In the genomic region with DNA sequence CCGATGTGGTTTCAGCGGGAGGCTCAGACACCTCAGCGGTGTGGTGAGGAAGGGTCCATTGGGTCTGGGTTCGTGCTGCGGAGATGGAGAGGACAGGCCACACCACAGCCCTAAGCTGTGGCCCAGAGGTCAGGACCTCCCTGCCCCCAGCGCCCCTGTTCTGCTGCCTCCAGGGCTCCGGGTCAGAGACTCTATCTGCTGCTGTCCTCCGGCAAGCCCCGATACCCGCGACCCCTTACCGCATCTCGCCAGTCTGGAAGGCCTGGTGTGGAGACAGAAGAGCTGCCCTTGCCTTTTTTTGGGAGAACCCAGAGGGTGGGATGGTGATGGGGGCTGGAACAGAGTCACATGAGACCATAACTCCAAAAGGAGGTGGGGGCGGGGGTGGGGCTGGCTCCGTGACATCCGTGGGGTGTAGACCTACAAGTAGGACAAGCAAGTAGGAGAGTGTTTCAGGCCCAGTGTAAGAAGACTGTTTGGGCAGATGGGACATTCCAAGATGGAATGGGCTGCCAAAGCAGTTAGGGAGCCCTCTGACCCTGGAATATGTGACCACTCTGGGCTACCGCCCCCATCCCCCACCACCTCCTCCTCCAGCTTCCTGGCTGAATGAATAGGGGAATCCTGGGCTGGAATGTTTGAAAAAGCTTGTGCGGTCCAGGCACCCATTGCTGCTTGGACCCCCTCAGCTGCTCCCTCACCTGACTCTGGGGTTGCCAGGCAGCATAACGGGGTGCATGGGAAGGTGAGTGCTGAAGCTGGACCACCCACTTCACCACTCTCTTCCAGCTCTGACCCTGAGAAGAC, we compare ENCODE assay signal across 7 cellular contexts. TPM values are rescaled to one million over a fixed set of nuclear protein-coding genes. Genes with fewer than 3 reads are reported as not detected.
DNase-seq lines count a peak whose midpoint lies in the region; ATAC-seq and TF ChIP-seq lines count a peak whose summit lies in the region.

No MANE protein-coding gene starts in this region.

- TF ChIP-seq CTCF in kidney epithelial cell (IDR thresholded peaks at IDR 0.05; ENCODE audit: insufficient read depth, low read length, poor library complexity, severe bottlenecking) = no peak
- no peak for TF ChIP-seq CTCF in testis (IDR thresholded peaks at IDR 0.05)

- no peaks in the 10 kb centered on the region for H3K9me3 ChIP-seq in HUES64 (ENCODE audit: insufficient read depth, low read depth, low read length)
- H3K9me3 ChIP-seq in testis = no peaks in the 10 kb centered on the region

- WGBS in HUES64 = 12% methylated on average over 18 of the region's 19 CpGs
- WGBS in testis, 2 donors = 19 to 28% methylated on average over 6 to 19 of the region's 19 CpGs

- peak overlapping the region; percentile 89 for H3K4me3 Mint-ChIP-seq in activated naive CD8-positive, alpha-beta T cell treated with anti-CD3 and anti-CD28 coated beads, Interleukin-2, amount 50 U/mL, for 24 hours

- intact Hi-C loops in testis (cut with DNase I; ENCODE audit: low total_unique reads) = no loop called here

- H3K27ac Mint-ChIP-seq in activated naive CD8-positive, alpha-beta T cell treated with anti-CD3 and anti-CD28 coated beads, Interleukin-2, amount 50 U/mL, for 24 hours = peak overlapping the region; percentile 82

- H3K27ac ChIP-seq in HUES64 (ENCODE audit: low read depth, low read length) (no peak overlapping the region), testis (peak overlapping the region in 1 of 2 donors; percentile 56)

- H3K9me3 Mint-ChIP-seq in activated naive CD8-positive, alpha-beta T cell treated with anti-CD3 and anti-CD28 coated beads, Interleukin-2, amount 50 U/mL, for 24 hours = no peaks in the 10 kb centered on the region

- peaks cover 16% of the 10 kb centered on the region for H3K27me3 ChIP-seq in HUES64 (ENCODE audit: insufficient read depth, low read length)
- no peaks in the 10 kb centered on the region for H3K27me3 ChIP-seq in kidney epithelial cell (ENCODE audit: control insufficient read depth, insufficient read depth, low read length)
- no peaks in the 10 kb centered on the region for H3K27me3 ChIP-seq in testis

- DNase-seq in activated naive CD8-positive, alpha-beta T cell treated with anti-CD3 and anti-CD28 coated beads, Interleukin-2, amount 50 U/mL, for 24 hours = no peak
- DNase-seq in kidney epithelial cell (ENCODE audit: low read depth) = no peak
- no peak for DNase-seq in testis
- DNase-seq in NCI-H2171 (lab: John Stamatoyannopoulos, UW) = no peak
- DNase-seq in stimulated activated CD4-positive, alpha-beta T cell treated with anti-CD3 and anti-CD28 coated beads, Interleukin-15, amount 100 ng/mL, for 24 hours = no peak

- H3K4me1 ChIP-seq in HUES64 (ENCODE audit: insufficient read depth, low read length) (peaks cover 13% of the 10 kb centered on the region; the same call in 1 of the 2 replicates), testis (peaks cover 19% of the 10 kb centered on the region)

- H3K36me3 Mint-ChIP-seq in activated naive CD8-positive, alpha-beta T cell treated with anti-CD3 and anti-CD28 coated beads, Interleukin-2, amount 50 U/mL, for 24 hours (ENCODE audit: low read depth) = peaks cover under 1% of the 10 kb centered on the region

- peaks cover 40% of the 10 kb centered on the region for H3K4me1 Mint-ChIP-seq in activated naive CD8-positive, alpha-beta T cell treated with anti-CD3 and anti-CD28 coated beads, Interleukin-2, amount 50 U/mL, for 24 hours

- H3K4me3 ChIP-seq in HUES64 (ENCODE audit: low read length) = peak overlapping the region; percentile 79
- peak overlapping the region; percentile 51 for H3K4me3 ChIP-seq in kidney epithelial cell (ENCODE audit: low read depth, low read length)
- H3K4me3 ChIP-seq in testis = peak overlapping the region; percentile 68 to 69

- H3K9ac ChIP-seq in HUES64 (ENCODE audit: low read depth, low read length) = peak overlapping the region; percentile 80

- no peaks in the 10 kb centered on the region for H3K27me3 Mint-ChIP-seq in activated naive CD8-positive, alpha-beta T cell treated with anti-CD3 and anti-CD28 coated beads, Interleukin-2, amount 50 U/mL, for 24 hours

- H3K36me3 ChIP-seq in HUES64 (ENCODE audit: insufficient read depth, low read length) (no peaks in the 10 kb centered on the region; the same call in 1 of the 2 replicates), kidney epithelial cell (ENCODE audit: control insufficient read depth, insufficient read depth, low read length) (no peaks in the 10 kb centered on the region), testis (ENCODE audit: low read depth, missing control alignments) (no peaks in the 10 kb centered on the region)

- TF ChIP-seq POLR2A in testis (IDR thresholded peaks at IDR 0.05) = no peak

- no peak for ATAC-seq in activated naive CD8-positive, alpha-beta T cell treated with anti-CD3 and anti-CD28 coated beads, Interleukin-2, amount 50 U/mL, for 24 hours
- ATAC-seq in HG02970 (IDR thresholded peaks at IDR 0.05; ENCODE audit: low FRiP score, unreplicated experiment) = no peak

RNA-seq across cellular contexts. Expression of gene XYLT2, which starts 1.4 kb away (rescaled TPM):
- polyA plus RNA-seq in HUES64 (2013, experiment 1 of 2) = 13.4 TPM
- polyA plus RNA-seq in HUES64 (2013, experiment 2 of 2) = 15.7 TPM
- 30.2 and 35.7 TPM in 2 replicates for total RNA-seq in kidney epithelial cell
- 10 to 100 TPM; 37.6 to 47.4 TPM for total RNA-seq in testis
- 44.1 TPM for polyA plus RNA-seq in testis (ENCODE audit: insufficient read depth, low read depth, low replicate concordance)

RNA-seq across cellular contexts. Expression of gene MRPL27, which starts 25.7 kb away (rescaled TPM):
- 89.0 TPM for polyA plus RNA-seq in HUES64 (2013, experiment 1 of 2)
- 76.3 TPM for polyA plus RNA-seq in HUES64 (2013, experiment 2 of 2)
- total RNA-seq in kidney epithelial cell = 89.2 and 92.5 TPM in 2 replicates
- 10 to 100 TPM; 54.5 to 69.1 TPM for total RNA-seq in testis
- 65.1 TPM for polyA plus RNA-seq in testis (ENCODE audit: insufficient read depth, low read depth, low replicate concordance)

RNA-seq across cellular contexts. Expression of gene EME1, which starts 25.7 kb away (rescaled TPM):
- polyA plus RNA-seq in HUES64 (2013, experiment 1 of 2) = 13.9 TPM
- polyA plus RNA-seq in HUES64 (2013, experiment 2 of 2) = 13.2 TPM
- total RNA-seq in kidney epithelial cell (1.9 and 2.7 TPM in 2 replicates), testis (10 to 100 TPM; 15.6 to 19.3 TPM)
- polyA plus RNA-seq in testis (ENCODE audit: insufficient read depth, low read depth, low replicate concordance) = 22.8 TPM

RNA-seq across cellular contexts. Expression of gene LRRC59, which starts 50.0 kb away (rescaled TPM):
- polyA plus RNA-seq in HUES64 (2013, experiment 1 of 2) = 98.1 TPM
- polyA plus RNA-seq in HUES64 (2013, experiment 2 of 2) = 91.2 TPM
- total RNA-seq in kidney epithelial cell = 172 and 179 TPM in 2 replicates
- total RNA-seq in testis = 10 to 100 TPM; 56.0 to 62.2 TPM
- 74.4 TPM for polyA plus RNA-seq in testis (ENCODE audit: insufficient read depth, low read depth, low replicate concordance)
